Comparison of ENCODE assay signal across 1 cellular context in the genomic region with DNA sequence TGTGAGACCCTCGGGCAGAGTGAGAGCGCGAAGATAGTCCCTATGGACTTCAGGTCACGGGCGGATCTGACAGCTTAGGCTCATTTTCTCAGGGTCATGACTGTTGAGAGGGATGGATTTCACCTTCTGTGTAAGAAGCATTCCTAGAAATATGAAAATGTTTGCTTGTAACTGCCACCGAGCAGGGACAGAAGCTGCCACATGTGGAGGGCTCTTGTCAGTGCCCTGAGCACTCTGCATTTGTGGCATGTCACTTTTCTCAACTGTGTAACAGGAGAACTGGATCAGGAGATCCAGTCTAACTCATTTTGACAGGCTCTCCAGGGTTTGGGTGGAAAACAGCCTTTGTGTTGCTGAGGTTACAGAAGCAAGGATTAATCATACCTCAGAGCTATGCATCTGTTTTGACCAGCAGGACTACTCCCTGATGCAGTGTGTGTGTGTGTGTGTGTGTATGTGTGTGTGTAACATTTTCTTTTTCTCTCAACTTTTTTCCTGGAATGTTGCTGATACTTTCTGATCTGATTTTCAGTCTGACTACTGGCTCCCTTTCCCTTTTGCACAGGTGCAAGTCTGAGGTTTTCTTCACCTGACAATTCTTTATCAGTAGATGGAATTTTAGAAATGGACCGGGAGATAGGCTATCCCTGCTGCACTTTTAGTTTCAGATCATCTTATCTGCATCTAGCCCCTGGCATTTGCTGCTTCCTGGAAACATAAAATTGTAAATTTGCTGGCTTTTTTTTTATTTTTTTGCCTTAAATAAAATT.
TF ChIP-seq lines count a peak whose summit lies in the region.

No MANE protein-coding gene starts in this region.

TF ChIP-seq in GM23338, 12 proteins besides CTCF, POLR2A, EP300 and RAD21 (continued from another document):
- TF ChIP-seq, protein P1, sequence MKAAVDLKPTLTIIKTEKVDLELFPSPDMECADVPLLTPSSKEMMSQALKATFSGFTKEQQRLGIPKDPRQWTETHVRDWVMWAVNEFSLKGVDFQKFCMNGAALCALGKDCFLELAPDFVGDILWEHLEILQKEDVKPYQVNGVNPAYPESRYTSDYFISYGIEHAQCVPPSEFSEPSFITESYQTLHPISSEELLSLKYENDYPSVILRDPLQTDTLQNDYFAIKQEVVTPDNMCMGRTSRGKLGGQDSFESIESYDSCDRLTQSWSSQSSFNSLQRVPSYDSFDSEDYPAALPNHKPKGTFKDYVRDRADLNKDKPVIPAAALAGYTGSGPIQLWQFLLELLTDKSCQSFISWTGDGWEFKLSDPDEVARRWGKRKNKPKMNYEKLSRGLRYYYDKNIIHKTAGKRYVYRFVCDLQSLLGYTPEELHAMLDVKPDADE (IDR thresholded peaks at IDR 0.05), result no peak
TF ChIP-seq in GM23338: peak in this region for 0.
